34 cellular contexts compared by ENCODE assay signal in genomic region chr6:111515259-111515658, GRCh38. TPM values are rescaled to one million over a fixed set of nuclear protein-coding genes. Genes with fewer than 3 reads are reported as not detected.
A peak's percentile ranks its signal among the peaks of the same experiment; 100 is the strongest.
DNase-seq lines count a peak whose midpoint lies in the region; ATAC-seq, FAIRE-seq and TF ChIP-seq lines count a peak whose summit lies in the region.
"Had no signal": no experiment of that assay in that cellular context is flagged by ENCODE, and none has a peak within 500 bp of the region (broad histone marks: within the 10 kb centered on the region; RNA-seq: fewer than 3 reads in every experiment).

No MANE protein-coding gene starts in this region.

- POLR2A ChIA-PET in HepG2 (lab: Yijun Ruan, JAX) = no interaction called here
- POLR2A ChIA-PET in MCF 10A (lab: Yijun Ruan, JAX) = interaction anchor here (0.6 to 1.0 kb wide), 2 partner anchors 33 to 1020 kb away, joined by 3 read pairs; no protein-coding TSS in a partner anchor

- no peak overlapping the region for H3K4me3 Mint-ChIP-seq in MCF 10A (ENCODE audit: unreplicated experiment)
- H3K4me3 Mint-ChIP-seq: B cell; CD14-positive monocyte; CD4-positive, alpha-beta memory T cell; CD4-positive, alpha-beta T cell; CD4-positive, CD25-positive, alpha-beta regulatory T cell; CD8-positive, alpha-beta memory T cell; CD8-positive, alpha-beta T cell had no signal

- DNase-seq in HepG2 (ENCODE audit: low spot score) = no peak
- DNase-seq in left lobe of liver (ENCODE audit: low spot score) = no peak
- no peak for DNase-seq in right lobe of liver
- DNase-seq in MCF 10A (ENCODE audit: unreplicated experiment) = no peak
- no peak for DNase-seq in activated CD4-positive, alpha-beta T cell treated with anti-CD3 and anti-CD28 coated beads for 4 hours
- DNase-seq: 8988T; ACHN; AML-193; BE2C; C1 segment of cervical spinal cord; Caco-2; Calu3; CD4-positive, alpha-beta memory T cell; CD4-positive, alpha-beta T cell; CD4-positive, CD25-positive, alpha-beta regulatory T cell; CD8-positive, alpha-beta memory T cell; CD8-positive, alpha-beta T cell; COR-L47; DMS 273 treated with DMSO at 0.1 percent for 48 hours; DMS153; DMS53; DMS79; DMS79 treated with DMSO at 0.1 percent for 48 hours; DND-41; EL had no signal

- H3K4me1 Mint-ChIP-seq in MCF 10A (ENCODE audit: insufficient read depth, unreplicated experiment) = no peaks in the 10 kb centered on the region
- H3K4me1 Mint-ChIP-seq: B cell had no signal

- H3K27me3 Mint-ChIP-seq in MCF 10A (ENCODE audit: insufficient read depth, unreplicated experiment) = no peaks in the 10 kb centered on the region
- H3K27me3 Mint-ChIP-seq: B cell; CD4-positive, alpha-beta memory T cell; CD4-positive, alpha-beta T cell had no signal

- in situ Hi-C loops in HepG2 (cut with HindIII; ENCODE audit: extremely low pct_ligation_motif_present, low pct_unique_long_range_greater_than_20kb) = no loop called here

- H3K27ac ChIP-seq in liver (ENCODE audit: low read depth in 1 of 2, low read length in 2 of 2) = no peak overlapping the region
- no peak overlapping the region for H3K27ac ChIP-seq in HepG2 (ENCODE audit: extremely low read length, insufficient read depth, low read length)
- H3K27ac ChIP-seq in right lobe of liver = peak overlapping the region in 2 of 3 donors; percentile 13 to 45
- H3K27ac ChIP-seq: 22Rv1; A549; BLaER1; BLaER1 treated with 17β-estradiol and CSF1 and Interleukin-3, amounts not matched to agents 10 nM and 100 nM; C4-2B had no signal

- no peaks in the 10 kb centered on the region for H4K20me1 ChIP-seq in HepG2 (ENCODE audit: insufficient read depth, low read length)

- H3K9me3 ChIP-seq in liver (ENCODE audit: control insufficient read depth in 4 of 4, low read length in 3 of 4) = no peaks in the 10 kb centered on the region
- H3K9me3 ChIP-seq in HepG2 (ENCODE audit: low read length) = no peaks in the 10 kb centered on the region
- no peaks in the 10 kb centered on the region for H3K9me3 ChIP-seq in right lobe of liver
- H3K9me3 ChIP-seq: A549, BE2C, Caco-2 had no signal

- no peak for TF ChIP-seq CTCF in liver (IDR thresholded peaks at IDR 0.05; ENCODE audit: low read depth, low read length, missing input control)
- TF ChIP-seq CTCF in HepG2 (CRISPR knock-in tag; IDR thresholded peaks at IDR 0.05) = no peak
- TF ChIP-seq CTCF in right lobe of liver (IDR thresholded peaks at IDR 0.05) = no peak
- no peak for TF ChIP-seq CTCF in MCF 10A (IDR thresholded peaks at IDR 0.05; ENCODE audit: unreplicated experiment)

- no peak overlapping the region for H2AFZ ChIP-seq in HepG2 (ENCODE audit: low read length)

- CTCF ChIA-PET in HepG2 (lab: Yijun Ruan, JAX; ENCODE audit: low intra/inter-chr PET ratio, low total read pairs) = no interaction called here
- CTCF ChIA-PET in MCF 10A (lab: Yijun Ruan, JAX) = interaction anchor here (1.3 kb wide), 1 partner anchor 15 kb away, joined by 3 read pairs; no protein-coding TSS in a partner anchor

- H3K4me1 ChIP-seq in liver (ENCODE audit: control insufficient read depth in 4 of 4, insufficient read depth in 4 of 4, low read length in 3 of 4) (peaks cover 0 to 17% (median 3%) of the 10 kb centered on the region in 4 donors), HepG2 (ENCODE audit: insufficient read depth, low read length) (no peaks in the 10 kb centered on the region), right lobe of liver (peaks cover 0 to 16% (median 2%) of the 10 kb centered on the region in 4 donors)
- H3K4me1 ChIP-seq: BE2C, BLaER1, Caco-2 had no signal

- no peak overlapping the region for H3K4me2 ChIP-seq in HepG2 (ENCODE audit: low read depth, low read length)
- H3K4me2 ChIP-seq: A549; BLaER1; BLaER1 treated with 17β-estradiol and CSF1 and Interleukin-3, amounts not matched to agents 10 nM and 100 nM had no signal

- intact Hi-C loops in HepG2 (cut with micrococcal nuclease; ENCODE audit: unreplicated experiment) (no loop called here), right lobe of liver (cut with DNase I) (no loop called here), MCF 10A (cut with micrococcal nuclease) (no loop called here)

- no peak for ATAC-seq in HepG2
- ATAC-seq in left lobe of liver = peak; percentile 86
- peak; percentile 75 to 91 (median 85) for ATAC-seq in right lobe of liver
- ATAC-seq: A549; CD8-positive, alpha-beta T cell had no signal

- TF ChIP-seq RAD21 in liver (IDR thresholded peaks at IDR 0.05) (peak in 1 of 2 donors; percentile 25), HepG2 (CRISPR knock-in tag; IDR thresholded peaks at IDR 0.05) (no peak)

- no peaks in the 10 kb centered on the region for H3K9me3 Mint-ChIP-seq in MCF 10A (ENCODE audit: unreplicated experiment)
- H3K9me3 Mint-ChIP-seq: CD14-positive monocyte; CD4-positive, alpha-beta memory T cell; CD4-positive, alpha-beta T cell; CD8-positive, alpha-beta memory T cell; CD8-positive, alpha-beta T cell had no signal

- no peaks in the 10 kb centered on the region for H3K79me2 ChIP-seq in HepG2 (ENCODE audit: insufficient read depth, low read length)

- TF ChIP-seq POLR2A in HepG2 (IDR thresholded peaks at IDR 0.05; ENCODE audit: insufficient read depth in 1 of 2, low read depth in 2 of 2, low read length in 2 of 2) = no peak
- no peak for TF ChIP-seq POLR2A in right lobe of liver (IDR thresholded peaks at IDR 0.05)

- 61% methylated on average over 2 of the region's 2 CpGs for WGBS in liver
- WGBS in HepG2 (ENCODE audit: low lambda C conversion rate) = 87% methylated on average over 2 of the region's 2 CpGs
- WGBS in right lobe of liver (ENCODE audit: insufficient coverage, low coverage, low lambda C conversion rate, missing lambda C conversion rate) = 31% methylated on average over 2 of the region's 2 CpGs

- no peak overlapping the region for H3K9ac ChIP-seq in liver (ENCODE audit: low read depth in 1 of 2, low read length in 2 of 2)
- no peak overlapping the region for H3K9ac ChIP-seq in HepG2 (ENCODE audit: insufficient read depth, low read depth, low read length)
- H3K9ac ChIP-seq: BLaER1; BLaER1 treated with 17β-estradiol and CSF1 and Interleukin-3, amounts not matched to agents 10 nM and 100 nM had no signal

- H3K36me3 Mint-ChIP-seq in MCF 10A (ENCODE audit: insufficient read depth, unreplicated experiment) = no peaks in the 10 kb centered on the region
- H3K36me3 Mint-ChIP-seq: CD14-positive monocyte; CD4-positive, CD25-positive, alpha-beta regulatory T cell had no signal

- H3K36me3 ChIP-seq in liver (ENCODE audit: control insufficient read depth in 4 of 4, insufficient read depth in 3 of 4, low read depth in 1 of 4, low read length in 3 of 4) (no peaks in the 10 kb centered on the region), HepG2 (replicated peaks in 1 of 2; ENCODE audit: control insufficient read depth in 1 of 2, insufficient read depth in 2 of 2, low read length in 2 of 2) (no peaks in the 10 kb centered on the region), right lobe of liver (no peaks in the 10 kb centered on the region)
- H3K36me3 ChIP-seq: BE2C had no signal

- no peak for FAIRE-seq in HepG2 (lab: Jason Lieb, UNC)
- FAIRE-seq: A549, D721Med had no signal

- H3K27me3 ChIP-seq in liver (ENCODE audit: control insufficient read depth in 4 of 4, insufficient read depth in 4 of 4, low read length in 3 of 4) (no peaks in the 10 kb centered on the region), HepG2 (ENCODE audit: control insufficient read depth in 1 of 2, insufficient read depth in 2 of 2, low read length in 2 of 2) (no peaks in the 10 kb centered on the region), right lobe of liver (no peaks in the 10 kb centered on the region)
- H3K27me3 ChIP-seq: BE2C; BLaER1; BLaER1 treated with 17β-estradiol and CSF1 and Interleukin-3, amounts not matched to agents 10 nM and 100 nM had no signal

- TF ChIP-seq EP300 in HepG2 (IDR thresholded peaks at IDR 0.05; ENCODE audit: low read depth in 2 of 2, low read length in 2 of 2) (no peak), HepG2 (CRISPR knock-in tag; IDR thresholded peaks at IDR 0.05; ENCODE audit: borderline replicate concordance) (no peak)

- BruUV-seq in HepG2 (replicated peaks; lab: Mats Ljungman, UMichigan) (no TSS peak), MCF 10A (replicated peaks; lab: Mats Ljungman, UMichigan) (no TSS peak)

- H3K27ac Mint-ChIP-seq in MCF 10A (ENCODE audit: low read depth, unreplicated experiment) = no peak overlapping the region
- H3K27ac Mint-ChIP-seq: B cell; CD14-positive monocyte; CD4-positive, alpha-beta memory T cell; CD4-positive, alpha-beta T cell; CD4-positive, CD25-positive, alpha-beta regulatory T cell; CD8-positive, alpha-beta memory T cell; CD8-positive, alpha-beta T cell had no signal

- H3K4me3 ChIP-seq in liver (ENCODE audit: low read depth in 1 of 3, low read length in 3 of 3) (no peak overlapping the region), HepG2 (replicated peaks in 1 of 3; ENCODE audit: insufficient read depth in 1 of 3, low read depth in 2 of 3, low read length in 3 of 3) (no peak overlapping the region), right lobe of liver (peak overlapping the region in 1 of 3 donors; percentile 18)
- H3K4me3 ChIP-seq: A549; BLaER1; BLaER1 treated with 17β-estradiol and CSF1 and Interleukin-3, amounts not matched to agents 10 nM and 100 nM had no signal

RNA-seq across cellular contexts. Expression of gene REV3L, which starts 32.2 kb away (rescaled TPM):
- total RNA-seq in liver (10 to 100 TPM; 12.4 to 17.7 TPM), HepG2 (2016; rRNA removed; fragmentation: Illumina TruSeq; extraction: Trizol) (31.3 and 48.0 TPM in 2 replicates), left lobe of liver (11.7 TPM), right lobe of liver (10 to 100 TPM in 4 of 6 experiments, 1 to 10 TPM in 2; 9.3 to 21.4 (median 12.5) TPM), MCF 10A (2022) (23.0 and 31.2 TPM in 2 replicates)
- polyA plus RNA-seq in liver (1 to 10 TPM; 3.8 to 10.0 TPM), HepG2 (2011; rRNA removed) (11.3 and 12.8 TPM in 2 replicates)
- 90.3 and 96.9 TPM in 2 replicates for total RNA-seq in HepG2 (2016; cell fraction: cytosol; rRNA removed; fragmentation: Illumina TruSeq; extraction: Trizol; ENCODE audit: low read depth)
- total RNA-seq in HepG2 (2016; cell fraction: insoluble cytoplasmic fraction; rRNA removed; fragmentation: Illumina TruSeq; extraction: Trizol) = 31.5 and 50.9 TPM in 2 replicates
- total RNA-seq in HepG2 (2016; cell fraction: membrane; rRNA removed; fragmentation: Illumina TruSeq; extraction: Trizol) = 39.0 and 57.5 TPM in 2 replicates
- 75.6 and 80.9 TPM in 2 replicates for total RNA-seq in HepG2 (2016; cell fraction: nucleus; rRNA removed; fragmentation: Illumina TruSeq; extraction: Trizol)
- 5.3 and 8.5 TPM in 2 replicates for polyA plus RNA-seq in HepG2 (2011; cell fraction: cytosol; rRNA removed)
- 7.9 and 9.3 TPM in 2 replicates for polyA plus RNA-seq in HepG2 (2011; cell fraction: nucleus; rRNA removed)
- polyA plus RNA-seq in HepG2 (2012) = 10.5 and 11.7 TPM in 2 replicates
- polyA plus RNA-seq in HepG2 (2016; cell fraction: cytosol; fragmentation: Illumina TruSeq; extraction: Trizol; ENCODE audit: low read depth) = 2.4 and 2.7 TPM in 2 replicates
- 34.0 and 36.3 TPM in 2 replicates for polyA plus RNA-seq in HepG2 (2016; cell fraction: insoluble cytoplasmic fraction; fragmentation: Illumina TruSeq; extraction: Trizol; ENCODE audit: low read depth)
- 4.3 and 5.6 TPM in 2 replicates for polyA plus RNA-seq in HepG2 (2016; cell fraction: membrane; fragmentation: Illumina TruSeq; extraction: Trizol; ENCODE audit: low read depth)
- polyA plus RNA-seq in HepG2 (2016; cell fraction: nucleus; fragmentation: Illumina TruSeq; extraction: Trizol; ENCODE audit: insufficient read depth, low read depth) = 30.6 and 34.2 TPM in 2 replicates
- polyA minus RNA-seq in HepG2 (2011; rRNA and poly(A)+ RNA removed; ENCODE audit: low replicate concordance) = 12.1 and 22.3 TPM in 2 replicates
- 18.6 and 21.0 TPM in 2 replicates for polyA minus RNA-seq in HepG2 (2011; cell fraction: cytosol; rRNA and poly(A)+ RNA removed)
- 90.9 and 94.9 TPM in 2 replicates for polyA minus RNA-seq in HepG2 (2011; cell fraction: nucleus; rRNA and poly(A)+ RNA removed)

Comparison
In these comparisons a context has a peak if more than half of its experiments do, and no peak if none do; other contexts are left out.
1. H3K27ac ChIP-seq: peak in right lobe of liver (2 of 3); none in liver (0 of 2) and HepG2 (single experiment).